Comparison of ENCODE assay signal across 18 cellular contexts in genomic region chr9:22210262-22210661, GRCh38.
DNase-seq lines count a peak whose midpoint lies in the region; ATAC-seq, FAIRE-seq and TF ChIP-seq lines count a peak whose summit lies in the region.
"Had no signal": no experiment of that assay in that cellular context is flagged by ENCODE, and none has a peak within 500 bp of the region (broad histone marks: within the 10 kb centered on the region; RNA-seq: fewer than 3 reads in every experiment).

No MANE protein-coding gene starts in this region.

- H3K27me3 Mint-ChIP-seq in stimulated activated naive CD8-positive, alpha-beta T cell treated with anti-CD3 and anti-CD28 coated beads, Interleukin-15, amount 100 ng/mL, for 72 hours: peaks cover 12% of the 10 kb centered on the region
- H3K27me3 Mint-ChIP-seq: activated T-cell treated with anti-CD3 and anti-CD28 coated beads, Interleukin-2, amount 50 U/mL, for 24 hours; B cell had no signal

- ATAC-seq in stimulated activated naive CD8-positive, alpha-beta T cell treated with anti-CD3 and anti-CD28 coated beads, Interleukin-15, amount 100 ng/mL, for 72 hours: peak; percentile 77
- no peak for ATAC-seq in heart right ventricle
- ATAC-seq: left colon, natural killer cell had no signal

- H3K9me3 ChIP-seq in heart right ventricle: no peaks in the 10 kb centered on the region
- H3K9me3 ChIP-seq: right atrium auricular region had no signal

- H3K27ac Mint-ChIP-seq in stimulated activated naive CD8-positive, alpha-beta T cell treated with anti-CD3 and anti-CD28 coated beads, Interleukin-15, amount 100 ng/mL, for 72 hours: no peak overlapping the region
- H3K27ac Mint-ChIP-seq: activated T-cell treated with anti-CD3 and anti-CD28 coated beads, Interleukin-2, amount 50 U/mL, for 24 hours; B cell; natural killer cell had no signal

- H3K9me3 Mint-ChIP-seq in stimulated activated naive CD8-positive, alpha-beta T cell treated with anti-CD3 and anti-CD28 coated beads, Interleukin-15, amount 100 ng/mL, for 72 hours: no peaks in the 10 kb centered on the region

- peaks cover 0 to 27% (median 4%) of the 10 kb centered on the region in 9 donors for H3K4me1 ChIP-seq in heart right ventricle
- H3K4me1 ChIP-seq: right atrium auricular region had no signal

- H3K36me3 ChIP-seq in heart right ventricle: no peaks in the 10 kb centered on the region
- H3K36me3 ChIP-seq: right atrium auricular region had no signal

- peaks cover 0 to 1% (median 0%) of the 10 kb centered on the region in 7 donors for H3K27me3 ChIP-seq in heart right ventricle
- H3K27me3 ChIP-seq: right atrium auricular region had no signal

- WGBS in heart right ventricle, 2 donors: 72 to 74% methylated on average over 1 of the region's 1 CpG

- H3K4me3 Mint-ChIP-seq in stimulated activated naive CD8-positive, alpha-beta T cell treated with anti-CD3 and anti-CD28 coated beads, Interleukin-15, amount 100 ng/mL, for 72 hours: no peak overlapping the region
- H3K4me3 Mint-ChIP-seq: activated T-cell treated with anti-CD3 and anti-CD28 coated beads, Interleukin-2, amount 50 U/mL, for 24 hours; B cell; natural killer cell had no signal

- H3K27ac ChIP-seq in heart right ventricle: no peak overlapping the region
- H3K27ac ChIP-seq: right atrium auricular region had no signal

- intact Hi-C loops in heart right ventricle (cut with DNase I): loop anchor here in 2 of 10 donors (10.0 kb wide), 2 partner anchors 45 to 165 kb away; no protein-coding TSS in a partner anchor

- no peak overlapping the region for H3K4me3 ChIP-seq in fibroblast of mammary gland (ENCODE audit: control insufficient read depth, low read depth, low read length)
- no peak overlapping the region for H3K4me3 ChIP-seq in heart right ventricle
- H3K4me3 ChIP-seq: right atrium auricular region had no signal

- peak; percentile 77 for FAIRE-seq in RCC 7860 (lab: Jason Lieb, UNC)

- DNase-seq in stimulated activated CD4-positive, alpha-beta T cell treated with anti-CD3 and anti-CD28 coated beads, Interleukin-4, amount 100 ng/mL, for 24 hours: peak; percentile 17
- no peak for DNase-seq in stimulated activated CD4-positive, alpha-beta T cell treated with anti-CD3 and anti-CD28 coated beads, Interleukin-2, amount 100 ng/mL, for 48 hours
- peak; percentile 23 for DNase-seq in RCC 7860 (ENCODE audit: low spot score)
- peak; percentile 37 for DNase-seq in fibroblast of mammary gland (ENCODE audit: low read depth)
- peak in 1 of 2 donors; percentile 30 for DNase-seq in stimulated activated naive CD8-positive, alpha-beta T cell treated with anti-CD3 and anti-CD28 coated beads, Interleukin-15, amount 100 ng/mL, for 72 hours
- DNase-seq in heart right ventricle: no peak
- DNase-seq in NCI-H1417 treated with DMSO at 0.1 percent for 48 hours (lab: John Stamatoyannopoulos, UW): no peak
- no peak for DNase-seq in central memory CD4-positive, alpha-beta T cell
- DNase-seq: activated CD4-positive, CD25-positive, alpha-beta regulatory T cell; activated T-cell treated with anti-CD3 and anti-CD28 coated beads, Interleukin-2, amount 50 U/mL, for 24 hours; effector memory CD4-positive, alpha-beta T cell; head of caudate nucleus; left colon; natural killer cell; NCI-H1417; NCI-H524 had no signal

- TF ChIP-seq CTCF in fibroblast of mammary gland (conservative IDR thresholded peaks at IDR 0.05; ENCODE audit: control insufficient read depth, insufficient read depth, low read depth, low read length) (no peak), heart right ventricle (IDR thresholded peaks at IDR 0.05) (no peak)

- peaks cover 44% of the 10 kb centered on the region for H3K4me1 Mint-ChIP-seq in stimulated activated naive CD8-positive, alpha-beta T cell treated with anti-CD3 and anti-CD28 coated beads, Interleukin-15, amount 100 ng/mL, for 72 hours

Comparison
In these comparisons a context has a peak if more than half of its experiments do, and no peak if none do; other contexts are left out.
1. DNase-seq: peak in stimulated activated CD4-positive, alpha-beta T cell treated with anti-CD3 and anti-CD28 coated beads, Interleukin-4, amount 100 ng/mL, for 24 hours (single experiment), RCC 7860 (single experiment) and fibroblast of mammary gland (single experiment); none in stimulated activated CD4-positive, alpha-beta T cell treated with anti-CD3 and anti-CD28 coated beads, Interleukin-2, amount 100 ng/mL, for 48 hours (0 of 2), heart right ventricle (0 of 2), NCI-H1417 treated with DMSO at 0.1 percent for 48 hours (single experiment) and central memory CD4-positive, alpha-beta T cell (single experiment).